ENCODE assay signal across 9 cellular contexts in the genomic region with DNA sequence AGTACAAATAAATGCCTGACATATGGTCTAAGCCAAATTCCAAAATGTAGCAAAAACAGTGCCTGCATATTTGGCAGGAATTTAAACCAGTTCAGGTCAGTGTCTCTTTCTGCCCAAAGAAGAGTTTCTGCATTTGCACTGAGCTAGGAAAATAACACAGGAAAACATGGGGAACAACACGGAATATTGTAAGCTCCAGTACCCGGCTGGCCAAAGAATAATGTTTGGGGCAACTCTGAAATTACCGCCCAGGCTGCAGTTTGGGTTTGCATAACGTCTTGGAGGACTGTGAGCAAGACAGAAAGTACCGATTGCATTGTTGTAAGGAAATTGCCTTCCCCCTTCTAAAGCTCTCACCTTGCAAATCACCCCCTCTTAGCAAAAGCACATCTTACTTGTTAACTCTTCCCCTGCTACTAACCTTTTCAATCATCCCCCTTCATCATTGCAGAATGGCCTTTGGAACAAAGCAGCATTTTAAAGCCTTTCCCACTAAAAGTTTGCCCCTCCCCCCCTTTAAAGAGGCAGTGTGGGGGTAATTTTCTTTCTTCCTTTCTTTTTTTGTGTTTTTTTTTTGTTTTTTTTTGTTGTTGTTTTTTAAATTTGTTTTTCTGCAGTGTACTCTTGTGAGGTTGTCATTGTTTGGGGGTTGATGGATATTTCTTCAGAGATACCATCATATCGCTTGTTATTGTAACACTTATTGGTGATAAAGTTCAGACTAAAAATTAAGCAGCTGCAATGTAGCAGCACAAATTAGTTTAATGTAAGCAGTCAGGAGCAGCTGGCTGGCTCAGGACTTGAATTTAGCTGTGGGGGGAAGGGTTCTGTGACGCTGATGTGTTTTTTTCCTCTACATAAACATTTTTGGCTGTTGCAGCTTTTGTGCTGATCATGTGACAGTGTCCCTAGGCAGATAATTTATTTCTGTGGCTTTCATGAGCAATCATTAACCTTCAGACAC.
A peak's percentile ranks its signal among the peaks of the same experiment; 100 is the strongest.
DNase-seq lines count a peak whose midpoint lies in the region; ATAC-seq and TF ChIP-seq lines count a peak whose summit lies in the region.
"Had no signal": no experiment of that assay in that cellular context is flagged by ENCODE, and none has a peak within 500 bp of the region (broad histone marks: within the 10 kb centered on the region; RNA-seq: fewer than 3 reads in every experiment).

No MANE protein-coding gene starts in this region.

- intact Hi-C loops in adrenal gland (cut with DNase I): no loop called here
- intact Hi-C loops in left colon (cut with DNase I, micrococcal nuclease): no loop called here
- intact Hi-C loops in aorta (cut with DNase I): no loop called here

- H3K27ac ChIP-seq in KMS-11 (peak overlapping the region; percentile 74), adrenal gland (peak overlapping the region in 4 of 5 donors; percentile 24 to 73 (median 62)), aorta (ENCODE audit: low read depth in 1 of 2, low read length in 2 of 2) (no peak overlapping the region)
- H3K27ac ChIP-seq: A549 had no signal

- H3K9ac ChIP-seq in KMS-11: peak overlapping the region; percentile 54

- no peaks in the 10 kb centered on the region for H3K79me2 ChIP-seq in KMS-11 (ENCODE audit: insufficient read depth, low read depth)

- H3K4me1 ChIP-seq in KMS-11 (ENCODE audit: low read depth, poor library complexity, severe bottlenecking): peaks cover 57% of the 10 kb centered on the region
- peaks cover 11 to 32% of the 10 kb centered on the region in 2 donors for H3K4me1 ChIP-seq in adrenal gland (replicated peaks in 1 of 2)
- H3K4me1 ChIP-seq in aorta (ENCODE audit: control insufficient read depth in 1 of 2, insufficient read depth in 2 of 2, low read length in 2 of 2): peaks cover 3 to 5% of the 10 kb centered on the region in 2 donors
- H3K4me1 ChIP-seq: A549 had no signal

- DNase-seq in NCI-H2107 treated with DMSO at 0.1 percent for 48 hours (lab: John Stamatoyannopoulos, UW; ENCODE audit: unreplicated experiment) (peak; percentile 40), NCI-H2107 (lab: John Stamatoyannopoulos, UW) (no peak), adrenal gland (peak; percentile 24 to 63 (median 38)), left colon (peak; percentile 11 to 37), aorta (no peak), HT-29 (ENCODE audit: low spot score) (no peak), D341Med (ENCODE audit: low spot score) (no peak)

- peak overlapping the region; percentile 78 for H3K4me2 ChIP-seq in KMS-11
- H3K4me2 ChIP-seq: A549 had no signal

- ATAC-seq in left colon: no peak
- peak; percentile 71 for ATAC-seq in aorta (ENCODE audit: low FRiP score)
- ATAC-seq: A549 had no signal

- WGBS in adrenal gland, 4 donors: 15 to 31% (median 19%) methylated on average over 7 of the region's 7 CpGs
- WGBS in aorta, 2 donors: 15 to 17% methylated on average over 7 of the region's 7 CpGs

- peak in 1 of 2 donors; percentile 8 for TF ChIP-seq POLR2A in adrenal gland (IDR thresholded peaks at IDR 0.05)

- H2AFZ ChIP-seq in KMS-11 (ENCODE audit: low read depth): peak overlapping the region; percentile 56

- no peak for TF ChIP-seq CTCF in KMS-11 (conservative IDR thresholded peaks at IDR 0.05; ENCODE audit: low read depth, low read length)
- no peak for TF ChIP-seq CTCF in adrenal gland (IDR thresholded peaks at IDR 0.05)

- H3K27me3 ChIP-seq in KMS-11 (ENCODE audit: insufficient read depth, low read depth) (no peaks in the 10 kb centered on the region), adrenal gland (no peaks in the 10 kb centered on the region), aorta (ENCODE audit: control insufficient read depth in 1 of 2, insufficient read depth in 2 of 2, low read length in 1 of 2) (no peaks in the 10 kb centered on the region)

- no peak overlapping the region for H3K4me3 ChIP-seq in KMS-11 (IDR thresholded peaks at IDR 0.05; ENCODE audit: insufficient read depth, low read depth, low read length)
- peak overlapping the region in 2 of 4 donors; percentile 11 to 40 for H3K4me3 ChIP-seq in adrenal gland
- peak overlapping the region; percentile 9 to 43 for H3K4me3 ChIP-seq in aorta (ENCODE audit: low read length in 2 of 2)
- H3K4me3 ChIP-seq: A549 had no signal

- no peaks in the 10 kb centered on the region for H4K20me1 ChIP-seq in KMS-11 (ENCODE audit: insufficient read depth)

- H3K36me3 ChIP-seq in KMS-11 (ENCODE audit: insufficient read depth): no peaks in the 10 kb centered on the region
- H3K36me3 ChIP-seq in adrenal gland (replicated peaks in 1 of 2): no peaks in the 10 kb centered on the region
- H3K36me3 ChIP-seq in aorta (ENCODE audit: control insufficient read depth in 1 of 2, insufficient read depth in 2 of 2, low read length in 1 of 2): no peaks in the 10 kb centered on the region

- H3K9me3 ChIP-seq in adrenal gland (replicated peaks in 1 of 3) (no peaks in the 10 kb centered on the region), aorta (ENCODE audit: control insufficient read depth, low read length) (no peaks in the 10 kb centered on the region)
- H3K9me3 ChIP-seq: A549 had no signal

Comparison
In these comparisons a context has a peak if more than half of its experiments do, and no peak if none do; other contexts are left out.
1. DNase-seq: peak in NCI-H2107 treated with DMSO at 0.1 percent for 48 hours (single experiment), adrenal gland (7 of 7) and left colon (2 of 2); none in NCI-H2107 (single experiment), aorta (0 of 2), HT-29 (single experiment) and D341Med (single experiment).
2. H3K27ac ChIP-seq: peak in KMS-11 (single experiment) and adrenal gland (4 of 5); none in aorta (0 of 2).